ENCODE assay signal across 29 cellular contexts in the genomic region with DNA sequence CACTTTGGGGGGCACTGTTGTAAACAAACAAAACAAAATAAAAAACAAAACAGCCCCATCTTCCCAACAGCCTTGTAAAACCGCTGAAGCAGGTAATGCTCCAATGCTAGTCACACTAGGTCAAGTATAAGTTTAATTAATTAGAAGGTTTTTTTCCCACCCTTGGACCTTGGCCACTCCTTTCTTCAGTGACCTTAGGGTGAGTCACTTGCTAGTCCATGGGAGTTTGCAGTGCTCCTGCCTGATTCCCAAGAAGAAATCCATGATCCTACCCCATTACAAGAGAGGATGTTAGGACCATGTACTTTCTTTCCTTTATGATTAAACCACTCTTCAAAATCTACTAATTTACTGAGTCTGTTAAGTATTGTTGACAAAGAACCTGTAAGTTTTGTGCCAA.
"Had no signal": no experiment of that assay in that cellular context is flagged by ENCODE, and none has a peak within 500 bp of the region (broad histone marks: within the 10 kb centered on the region; RNA-seq: fewer than 3 reads in every experiment).

No MANE protein-coding gene starts in this region.

- DNase-seq: activated B cell treated with CpG ODN at 0.5 μM for 24 hours; activated CD4-positive, alpha-beta T cell treated with anti-CD3 and anti-CD28 coated beads, Interleukin-2, amount 50 U/mL, for 1 hour; activated CD8-positive, alpha-beta T cell treated with anti-CD3 and anti-CD28 coated beads for 36 hours; activated effector memory CD4-positive, alpha-beta T cell treated with Interleukin-2 at 50 U/mL for 16 hours; activated naive CD4-positive, alpha-beta T cell treated with Interleukin-2 at 50 U/mL for 16 hours; activated T-cell treated with anti-CD3 and anti-CD28 coated beads, Interleukin-2, amount 50 U/mL, for 48 hours; brain microvascular endothelial cell; central memory CD4-positive, alpha-beta T cell; esophagus squamous epithelium; gastrocnemius medialis; glutamatergic neuron; left ventricle myocardium inferior; retina; stimulated activated CD4-positive, alpha-beta T cell treated with anti-CD3 and anti-CD28 coated beads, Interleukin-4, amount 100 ng/mL, for 24 hours; T-helper 1 cell; uterus had no signal

- H3K9me3 ChIP-seq: ascending aorta, esophagus squamous epithelium, gastrocnemius medialis, left ventricle myocardium inferior, mucosa of descending colon, thoracic aorta, uterus had no signal

- H3K36me3 Mint-ChIP-seq: activated naive CD8-positive, alpha-beta T cell; stimulated activated effector memory CD8-positive, alpha-beta T cell treated with anti-CD3 and anti-CD28 coated beads, Interleukin-12 subunit alpha, Interleukin-12 subunit beta, amount 100 ng/mL, for 72 hours; type B pancreatic cell had no signal

- H3K27me3 ChIP-seq: ascending aorta, brain microvascular endothelial cell, gastrocnemius medialis, uterus had no signal

- H3K27ac Mint-ChIP-seq: activated B cell treated with CpG ODN at 0.5 μM for 24 hours; activated CD8-positive, alpha-beta T cell treated with anti-CD3 and anti-CD28 coated beads for 36 hours; activated naive CD8-positive, alpha-beta T cell; nephron; progenitor cell of endocrine pancreas; stimulated activated effector memory CD8-positive, alpha-beta T cell treated with anti-CD3 and anti-CD28 coated beads, Interleukin-12 subunit alpha, Interleukin-12 subunit beta, amount 100 ng/mL, for 72 hours; stimulated activated naive CD8-positive, alpha-beta T cell treated with anti-CD3 and anti-CD28 coated beads, Interleukin-15, Interleukin-2, amounts not matched to agents 100 ng/mL and 50 ng/mL, for 24 hours; T-helper 2 cell treated with Interferon-gamma antibody and Interleukin-4, amounts not matched to agents 5 μg/mL and 100 μg/mL, for 36 hours; type B pancreatic cell had no signal

- H3K4me1 Mint-ChIP-seq: nephron had no signal

- FAIRE-seq: islet of Langerhans had no signal

- H3K27me3 Mint-ChIP-seq: activated B cell treated with CpG ODN at 0.5 μM for 24 hours, progenitor cell of endocrine pancreas had no signal

- H3K4me1 ChIP-seq: ascending aorta, gastrocnemius medialis, left ventricle myocardium inferior, uterus had no signal

- H3K4me3 Mint-ChIP-seq: activated B cell treated with CpG ODN at 0.5 μM for 24 hours; activated CD8-positive, alpha-beta T cell treated with anti-CD3 and anti-CD28 coated beads for 36 hours; activated naive CD8-positive, alpha-beta T cell; nephron; stimulated activated effector memory CD8-positive, alpha-beta T cell treated with anti-CD3 and anti-CD28 coated beads, Interleukin-12 subunit alpha, Interleukin-12 subunit beta, amount 100 ng/mL, for 72 hours; stimulated activated naive CD8-positive, alpha-beta T cell treated with anti-CD3 and anti-CD28 coated beads, Interleukin-15, Interleukin-2, amounts not matched to agents 100 ng/mL and 50 ng/mL, for 24 hours; T-helper 2 cell treated with Interferon-gamma antibody and Interleukin-4, amounts not matched to agents 5 μg/mL and 100 μg/mL, for 36 hours; type B pancreatic cell had no signal

- H3K9me3 Mint-ChIP-seq: activated CD8-positive, alpha-beta T cell treated with anti-CD3 and anti-CD28 coated beads for 36 hours; nephron; stimulated activated effector memory CD8-positive, alpha-beta T cell treated with anti-CD3 and anti-CD28 coated beads, Interleukin-12 subunit alpha, Interleukin-12 subunit beta, amount 100 ng/mL, for 72 hours; T-helper 2 cell treated with Interferon-gamma antibody and Interleukin-4, amounts not matched to agents 5 μg/mL and 100 μg/mL, for 36 hours had no signal

- H3K36me3 ChIP-seq: ascending aorta, brain microvascular endothelial cell, esophagus squamous epithelium, gastrocnemius medialis, left ventricle myocardium inferior, thoracic aorta, uterus had no signal

- H3K4me3 ChIP-seq: ascending aorta, esophagus squamous epithelium, gastrocnemius medialis, left ventricle myocardium inferior, lung, mucosa of descending colon, skin epidermis, thoracic aorta, uterus had no signal

- H3K27ac ChIP-seq: ascending aorta, brain microvascular endothelial cell, esophagus squamous epithelium, gastrocnemius medialis, left ventricle myocardium inferior, skin epidermis, thoracic aorta, uterus had no signal
